In the genomic region with DNA sequence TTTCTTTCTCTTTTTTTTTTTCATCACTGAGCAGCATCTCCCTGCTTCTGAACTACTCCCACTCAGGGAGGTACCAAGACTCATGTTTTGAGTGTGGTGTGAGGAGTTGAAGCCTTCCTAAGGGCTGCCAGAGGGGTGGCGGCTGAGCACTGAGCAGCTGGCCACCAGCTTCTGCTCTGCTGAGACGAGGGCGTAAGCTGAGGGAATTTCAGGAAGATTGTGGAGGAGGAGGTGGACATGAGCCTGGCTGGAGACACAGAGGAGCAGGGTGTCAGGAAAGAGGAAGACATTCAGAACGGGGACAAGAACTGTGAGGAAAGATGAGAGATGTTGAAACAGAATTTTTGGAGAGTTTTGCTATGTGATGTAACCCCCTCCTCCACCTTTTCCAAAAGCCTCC, we compare ENCODE assay signal across 15 cellular contexts. TPM values are rescaled to one million over a fixed set of nuclear protein-coding genes. Genes with fewer than 3 reads are reported as not detected.
DNase-seq lines count a peak whose midpoint lies in the region; ATAC-seq lines count a peak whose summit lies in the region.
"Had no signal": no experiment of that assay in that cellular context is flagged by ENCODE, and none has a peak within 500 bp of the region (broad histone marks: within the 10 kb centered on the region; RNA-seq: fewer than 3 reads in every experiment).

No MANE protein-coding gene starts in this region.

- H3K27me3 Mint-ChIP-seq in activated naive CD4-positive, alpha-beta T cell treated with anti-CD3 and anti-CD28 coated beads, Interleukin-2, amount 50 U/mL, for 24 hours = no peaks in the 10 kb centered on the region
- H3K27me3 Mint-ChIP-seq in activated T-helper 2 cell treated with anti-CD3 and anti-CD28 coated beads, Interferon-gamma antibody, Interleukin-2, Interleukin-4, amounts not matched to agents 10 μg/mL and 5 μg/mL and 100 μg/mL, durations not matched to agents 14 hours and 24 hours and 36 hours (ENCODE audit: low read depth) = no peaks in the 10 kb centered on the region
- no peaks in the 10 kb centered on the region for H3K27me3 Mint-ChIP-seq in naive thymus-derived CD4-positive, alpha-beta T cell

- WGBS in aorta, 2 donors = 73 to 83% methylated on average over 4 of the region's 4 CpGs

- CTCF ChIA-PET in naive thymus-derived CD4-positive, alpha-beta T cell (lab: Charles Lee) = interaction anchor here (0.6 to 18.6 kb wide), 4 partner anchors 8 to 542 kb away, joined by 3 to 430 read pairs (median 6); a partner anchor contains a TSS

- H3K36me3 Mint-ChIP-seq in activated naive CD4-positive, alpha-beta T cell treated with anti-CD3 and anti-CD28 coated beads, Interleukin-2, amount 50 U/mL, for 24 hours = peaks cover 60% of the 10 kb centered on the region
- H3K36me3 Mint-ChIP-seq in activated T-helper 2 cell treated with anti-CD3 and anti-CD28 coated beads, Interferon-gamma antibody, Interleukin-2, Interleukin-4, amounts not matched to agents 10 μg/mL and 5 μg/mL and 100 μg/mL, durations not matched to agents 14 hours and 24 hours and 36 hours (ENCODE audit: low read depth) = peaks cover 100% of the 10 kb centered on the region
- H3K36me3 Mint-ChIP-seq in naive thymus-derived CD4-positive, alpha-beta T cell = peaks cover 62 to 96% (median 94%) of the 10 kb centered on the region in 5 donors

- peak overlapping the region; percentile 88 for H3K4me3 Mint-ChIP-seq in activated naive CD4-positive, alpha-beta T cell treated with anti-CD3 and anti-CD28 coated beads, Interleukin-2, amount 50 U/mL, for 24 hours
- peak overlapping the region; percentile 76 for H3K4me3 Mint-ChIP-seq in activated T-helper 2 cell treated with anti-CD3 and anti-CD28 coated beads, Interferon-gamma antibody, Interleukin-2, Interleukin-4, amounts not matched to agents 10 μg/mL and 5 μg/mL and 100 μg/mL, durations not matched to agents 14 hours and 24 hours and 36 hours (ENCODE audit: low read depth)
- peak overlapping the region; percentile 67 to 100 (median 96) for H3K4me3 Mint-ChIP-seq in naive thymus-derived CD4-positive, alpha-beta T cell

- peaks cover 89 to 93% of the 10 kb centered on the region in 2 donors for H3K4me1 ChIP-seq in naive thymus-derived CD4-positive, alpha-beta T cell (ENCODE audit: control insufficient read depth in 2 of 2, insufficient read depth in 2 of 2, low read length in 2 of 2)
- H3K4me1 ChIP-seq in aorta (ENCODE audit: control insufficient read depth in 1 of 2, insufficient read depth in 2 of 2, low read length in 2 of 2) = no peaks in the 10 kb centered on the region

- DNase-seq in activated naive CD4-positive, alpha-beta T cell treated with anti-CD3 and anti-CD28 coated beads, Interleukin-2, amount 50 U/mL, for 16 hours = no peak
- no peak for DNase-seq in activated T-helper 2 cell treated with anti-CD3 and anti-CD28 coated beads, Interferon-gamma antibody, Interleukin-2, Interleukin-4, amounts not matched to agents 10 μg/mL and 5 μg/mL and 100 μg/mL, durations not matched to agents 14 hours and 24 hours and 36 hours (ENCODE audit: low spot score)
- no peak for DNase-seq in naive thymus-derived CD4-positive, alpha-beta T cell
- no peak for DNase-seq in aorta
- no peak for DNase-seq in stimulated activated CD4-positive, alpha-beta T cell treated with anti-CD3 and anti-CD28 coated beads, Interleukin-15, amount 100 ng/mL, for 24 hours
- DNase-seq: central memory CD4-positive, alpha-beta T cell; DMS79; GM23248; hypothalamus; lower lobe of right lung; NCI-H345 had no signal

- H3K4me1 Mint-ChIP-seq in activated naive CD4-positive, alpha-beta T cell treated with anti-CD3 and anti-CD28 coated beads, Interleukin-2, amount 50 U/mL, for 24 hours = peaks cover 100% of the 10 kb centered on the region
- peaks cover 94% of the 10 kb centered on the region for H3K4me1 Mint-ChIP-seq in activated T-helper 2 cell treated with anti-CD3 and anti-CD28 coated beads, Interferon-gamma antibody, Interleukin-2, Interleukin-4, amounts not matched to agents 10 μg/mL and 5 μg/mL and 100 μg/mL, durations not matched to agents 14 hours and 24 hours and 36 hours (ENCODE audit: low read depth)
- peaks cover 87 to 100% (median 100%) of the 10 kb centered on the region in 7 donors for H3K4me1 Mint-ChIP-seq in naive thymus-derived CD4-positive, alpha-beta T cell

- no peaks in the 10 kb centered on the region for H3K9me3 Mint-ChIP-seq in activated naive CD4-positive, alpha-beta T cell treated with anti-CD3 and anti-CD28 coated beads, Interleukin-2, amount 50 U/mL, for 24 hours
- no peaks in the 10 kb centered on the region for H3K9me3 Mint-ChIP-seq in activated T-helper 2 cell treated with anti-CD3 and anti-CD28 coated beads, Interferon-gamma antibody, Interleukin-2, Interleukin-4, amounts not matched to agents 10 μg/mL and 5 μg/mL and 100 μg/mL, durations not matched to agents 14 hours and 24 hours and 36 hours
- H3K9me3 Mint-ChIP-seq in naive thymus-derived CD4-positive, alpha-beta T cell = peaks cover 0 to 2% (median 0%) of the 10 kb centered on the region in 11 donors

- no peak for ATAC-seq in naive thymus-derived CD4-positive, alpha-beta T cell
- ATAC-seq in aorta (ENCODE audit: low FRiP score) (peak; percentile 45), GM21737 (IDR thresholded peaks at IDR 0.05; ENCODE audit: unreplicated experiment) (no peak), GM18520 (IDR thresholded peaks at IDR 0.05; ENCODE audit: unreplicated experiment) (no peak)

- H3K4me3 ChIP-seq in naive thymus-derived CD4-positive, alpha-beta T cell (ENCODE audit: low read length) = peak overlapping the region; percentile 23
- no peak overlapping the region for H3K4me3 ChIP-seq in aorta (ENCODE audit: low read length in 2 of 2)
- H3K4me3 ChIP-seq: GM23248, lower lobe of right lung had no signal

- POLR2A ChIA-PET in naive thymus-derived CD4-positive, alpha-beta T cell (lab: Charles Lee) = interaction anchor here (1.2 to 39.5 kb wide), 4 partner anchors 0 to 41 kb away, joined by 3 to 1119 read pairs (median 755); a partner anchor contains a TSS

- H3K27ac Mint-ChIP-seq in activated naive CD4-positive, alpha-beta T cell treated with anti-CD3 and anti-CD28 coated beads, Interleukin-2, amount 50 U/mL, for 24 hours = peak overlapping the region; percentile 99
- H3K27ac Mint-ChIP-seq in activated T-helper 2 cell treated with anti-CD3 and anti-CD28 coated beads, Interferon-gamma antibody, Interleukin-2, Interleukin-4, amounts not matched to agents 10 μg/mL and 5 μg/mL and 100 μg/mL, durations not matched to agents 14 hours and 24 hours and 36 hours = peak overlapping the region; percentile 91
- peak overlapping the region; percentile 85 to 98 (median 95) for H3K27ac Mint-ChIP-seq in naive thymus-derived CD4-positive, alpha-beta T cell

- no peaks in the 10 kb centered on the region for H3K27me3 ChIP-seq in naive thymus-derived CD4-positive, alpha-beta T cell (ENCODE audit: control insufficient read depth in 2 of 2, insufficient read depth in 2 of 2, low read length in 2 of 2)
- no peaks in the 10 kb centered on the region for H3K27me3 ChIP-seq in aorta (ENCODE audit: control insufficient read depth in 1 of 2, insufficient read depth in 2 of 2, low read length in 1 of 2)

- H3K9me3 ChIP-seq in naive thymus-derived CD4-positive, alpha-beta T cell (ENCODE audit: control insufficient read depth in 2 of 3, low read length in 3 of 3) = no peaks in the 10 kb centered on the region
- peaks cover 6% of the 10 kb centered on the region for H3K9me3 ChIP-seq in aorta (ENCODE audit: control insufficient read depth, low read length)
- H3K9me3 ChIP-seq: lower lobe of right lung had no signal

- peaks cover 57 to 82% (median 59%) of the 10 kb centered on the region in 3 experiments for H3K36me3 ChIP-seq in naive thymus-derived CD4-positive, alpha-beta T cell (ENCODE audit: control insufficient read depth in 2 of 3, insufficient read depth in 3 of 3, low read length in 3 of 3)
- H3K36me3 ChIP-seq in aorta (ENCODE audit: control insufficient read depth in 1 of 2, insufficient read depth in 2 of 2, low read length in 1 of 2) = no peaks in the 10 kb centered on the region

- H3K27ac ChIP-seq in naive thymus-derived CD4-positive, alpha-beta T cell (ENCODE audit: low read depth, low read length) = peak overlapping the region; percentile 88
- no peak overlapping the region for H3K27ac ChIP-seq in aorta (ENCODE audit: low read depth in 1 of 2, low read length in 2 of 2)
- H3K27ac ChIP-seq: GM23248, lower lobe of right lung had no signal

- intact Hi-C loops in activated T-helper 2 cell treated with anti-CD3 and anti-CD28 coated beads, Interferon-gamma antibody, Interleukin-2, Interleukin-4, amounts not matched to agents 10 μg/mL and 5 μg/mL and 100 μg/mL, durations not matched to agents 14 hours and 24 hours and 36 hours (cut with micrococcal nuclease) = loop anchor here (10.0 kb wide), 1 partner anchor 485 kb away; no protein-coding TSS in a partner anchor
- intact Hi-C loops in naive thymus-derived CD4-positive, alpha-beta T cell (cut with micrococcal nuclease) = no loop called here
- intact Hi-C loops in aorta (cut with DNase I) = no loop called here

RNA-seq across cellular contexts. Expression of a gene that starts 7.8 kb away (rescaled TPM):
- total RNA-seq in activated T-helper 2 cell treated with anti-CD3 and anti-CD28 coated beads, Interferon-gamma antibody, Interleukin-2, Interleukin-4, amounts not matched to agents 10 μg/mL and 5 μg/mL and 100 μg/mL, durations not matched to agents 14 hours and 24 hours and 36 hours = 239 and 254 TPM in 2 replicates
- 100 to 1,000 TPM; 291 to 414 (median 306) TPM for total RNA-seq in naive thymus-derived CD4-positive, alpha-beta T cell
- 100 to 1,000 TPM; 189 to 295 TPM for polyA plus RNA-seq in naive thymus-derived CD4-positive, alpha-beta T cell
- total RNA-seq in aorta = 10 to 100 TPM; 25.7 to 58.8 TPM
- 10 to 100 TPM in 1 of 2 donors, 1 to 10 TPM in 1; 2.1 to 16.9 TPM for polyA plus RNA-seq in aorta
- total RNA-seq: epithelial cell of proximal tubule, GM23248 had no signal
- polyA plus RNA-seq: GM23248 had no signal

RNA-seq across cellular contexts. Expression of a gene that starts 57.0 kb away (rescaled TPM):
- not detected in 2 replicates for total RNA-seq in activated T-helper 2 cell treated with anti-CD3 and anti-CD28 coated beads, Interferon-gamma antibody, Interleukin-2, Interleukin-4, amounts not matched to agents 10 μg/mL and 5 μg/mL and 100 μg/mL, durations not matched to agents 14 hours and 24 hours and 36 hours
- total RNA-seq in naive thymus-derived CD4-positive, alpha-beta T cell = not detected
- 1 to 10 TPM; 1.6 to 2.0 TPM for polyA plus RNA-seq in naive thymus-derived CD4-positive, alpha-beta T cell
- not detected for total RNA-seq in aorta
- not detected for polyA plus RNA-seq in aorta
- total RNA-seq: epithelial cell of proximal tubule, GM23248, lower lobe of right lung had no signal
- polyA plus RNA-seq: GM23248 had no signal
